Comparison of ENCODE assay signal across 8 cellular contexts in the genomic region with DNA sequence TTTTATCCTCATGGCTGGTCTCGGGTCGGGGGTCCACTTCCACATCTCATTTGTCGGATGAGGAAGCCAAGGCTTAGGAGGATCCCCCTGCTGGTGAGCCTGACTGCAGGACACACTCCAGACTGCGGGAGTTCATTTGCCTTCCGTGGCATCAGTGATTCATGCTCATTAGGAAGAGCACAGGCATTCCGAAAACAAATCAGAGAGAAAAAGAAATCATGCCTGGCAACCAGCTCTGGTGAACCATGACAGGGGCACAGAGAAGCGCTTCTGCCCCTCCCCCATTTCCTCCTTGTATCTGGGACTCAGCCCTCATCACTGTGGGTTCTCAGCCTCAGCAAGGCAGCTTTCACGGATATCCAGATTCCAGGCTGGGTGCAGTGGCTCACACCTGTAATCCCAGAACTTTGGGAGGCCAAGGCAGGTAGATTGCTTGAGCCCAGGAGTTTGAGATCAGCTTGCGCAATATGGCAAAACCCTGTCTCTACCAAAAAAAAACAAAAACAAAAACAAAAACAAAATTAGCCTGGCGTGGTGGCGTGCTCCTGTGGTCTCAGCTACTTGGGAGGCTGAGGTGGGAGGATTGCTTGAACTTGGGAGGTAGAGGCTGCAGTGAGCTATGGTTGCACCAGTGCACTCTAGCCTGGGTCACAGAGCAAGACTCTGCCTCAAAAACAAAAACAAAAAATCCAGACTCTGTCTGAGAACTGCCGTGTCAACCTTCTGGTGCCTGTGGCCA. TPM values are rescaled to one million over a fixed set of nuclear protein-coding genes. Genes with fewer than 3 reads are reported as not detected.
DNase-seq lines count a peak whose midpoint lies in the region; ATAC-seq and TF ChIP-seq lines count a peak whose summit lies in the region.

No MANE protein-coding gene starts in this region.

- DNase-seq in A172 (ENCODE audit: low spot score) (peak; percentile 97), NCI-H446 treated with DMSO at 0.1 percent for 48 hours (lab: John Stamatoyannopoulos, UW) (peak; percentile 2), fibroblast of pulmonary artery (ENCODE audit: low read depth) (peak; percentile 89), retinal pigment epithelial cell (ENCODE audit: low read depth) (peak; percentile 81), SIG-M5 treated with dmso at 0.1 percent for 504 hours (lab: John Stamatoyannopoulos, UW; ENCODE audit: unreplicated experiment) (no peak)
- peak; percentile 75 to 79 for DNase-seq in activated T-cell treated with anti-CD3 and anti-CD28 coated beads, Interleukin-2, amount 50 U/mL, for 48 hours

- TF ChIP-seq CTCF in fibroblast of pulmonary artery (IDR thresholded peaks at IDR 0.05; ENCODE audit: low read length, missing control alignments): peak; percentile 77
- TF ChIP-seq CTCF in retinal pigment epithelial cell (conservative IDR thresholded peaks at IDR 0.05; ENCODE audit: low read depth, low read length): peak; percentile 80

- no peak overlapping the region for H3K4me3 ChIP-seq in fibroblast of pulmonary artery (replicated peaks; ENCODE audit: low read depth, low read length)
- H3K4me3 ChIP-seq in retinal pigment epithelial cell (ENCODE audit: low read length): no peak overlapping the region

- ATAC-seq in GM18907 (IDR thresholded peaks at IDR 0.05; ENCODE audit: unreplicated experiment) (peak; percentile 41), HG03457 (IDR thresholded peaks at IDR 0.05; ENCODE audit: unreplicated experiment) (no peak)

RNA-seq across cellular contexts. Expression of a gene that starts 28.4 kb away (rescaled TPM):
- 5.6 and 6.4 TPM in 2 replicates for total RNA-seq in A172 (2014; rRNA removed; shearing (Covaris generic))

RNA-seq across cellular contexts. Expression of a gene that starts 51.5 kb away (rescaled TPM):
- total RNA-seq in A172 (2014; rRNA removed; shearing (Covaris generic)): 35.1 and 42.6 TPM in 2 replicates

RNA-seq across cellular contexts. Expression of a gene that starts 55.1 kb away (rescaled TPM):
- 16.0 and 18.8 TPM in 2 replicates for total RNA-seq in A172 (2014; rRNA removed; shearing (Covaris generic))
